6 cellular contexts compared by ENCODE assay signal in the genomic region with DNA sequence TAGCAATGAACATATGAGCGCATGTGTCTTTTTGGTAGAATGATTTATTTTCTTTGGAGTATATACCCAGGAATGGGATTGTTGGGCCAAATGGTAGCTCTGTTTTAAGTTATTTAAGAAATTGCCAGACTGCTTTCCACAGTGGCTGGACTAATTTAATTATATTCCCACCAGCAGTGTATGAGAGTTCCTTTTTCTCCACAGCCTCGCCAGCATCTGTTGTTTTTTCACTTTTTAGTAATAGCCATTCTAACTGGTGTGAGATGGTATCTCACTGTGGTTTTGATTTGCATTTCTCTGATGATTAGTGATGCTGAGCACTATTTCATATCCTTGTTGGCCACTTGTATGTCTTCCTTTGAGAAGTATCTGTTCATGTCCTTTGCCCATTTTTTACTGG.
A peak's percentile ranks its signal among the peaks of the same experiment; 100 is the strongest.
DNase-seq lines count a peak whose midpoint lies in the region; ATAC-seq, FAIRE-seq and TF ChIP-seq lines count a peak whose summit lies in the region.
"Not testable (repeated sequence)": the region's sequence is repeated elsewhere in the genome, so short reads cannot be mapped to it uniquely, and the experiment has no call there.

No MANE protein-coding gene starts in this region.

- not testable (repeated sequence) for H3K4me3 ChIP-seq in RWPE2 (ENCODE audit: severe bottlenecking); astrocyte (ENCODE audit: insufficient read depth, low read depth, low read length); fibroblast of the aortic adventitia (ENCODE audit: low read depth, low read length)

- H3K4me2 ChIP-seq in astrocyte (ENCODE audit: low read length): not testable (repeated sequence)

- not testable (repeated sequence) for TF ChIP-seq CTCF in RWPE2 (IDR thresholded peaks at IDR 0.05; ENCODE audit: poor library complexity, severe bottlenecking); astrocyte (IDR thresholded peaks at IDR 0.05; ENCODE audit: insufficient read depth, low read depth, low read length); fibroblast of the aortic adventitia (IDR thresholded peaks at IDR 0.05; ENCODE audit: insufficient read depth, low read length)

- peaks cover 37% of the 10 kb centered on the region for H3K4me1 Mint-ChIP-seq in astrocyte (ENCODE audit: low read depth, unreplicated experiment)

- H3K36me3 Mint-ChIP-seq in astrocyte (ENCODE audit: low read depth, unreplicated experiment): not testable (repeated sequence)

- not testable (repeated sequence) for H3K27ac Mint-ChIP-seq in astrocyte (ENCODE audit: unreplicated experiment)

- peaks cover 61% of the 10 kb centered on the region for H3K4me1 ChIP-seq in RWPE2 (ENCODE audit: insufficient read depth, poor library complexity, severe bottlenecking)
- peaks cover 42% of the 10 kb centered on the region for H3K4me1 ChIP-seq in astrocyte (ENCODE audit: insufficient read depth, low read length)

- H3K9me3 Mint-ChIP-seq in astrocyte (ENCODE audit: unreplicated experiment): not testable (repeated sequence)

- not testable (repeated sequence) for H3K9ac ChIP-seq in astrocyte (ENCODE audit: low read length)

- not testable (repeated sequence) for H3K79me2 ChIP-seq in astrocyte (ENCODE audit: insufficient read depth, low read length)

- H3K27me3 Mint-ChIP-seq in astrocyte (ENCODE audit: low read depth, unreplicated experiment): not testable (repeated sequence)

- not testable (repeated sequence) for H3K9me3 ChIP-seq in RWPE2 (ENCODE audit: severe bottlenecking); astrocyte (ENCODE audit: insufficient read depth, low read depth, low read length)

- H3K36me3 ChIP-seq in RWPE2 (ENCODE audit: low read depth); astrocyte (ENCODE audit: insufficient read depth, low read length): not testable (repeated sequence)

- H3K4me3 Mint-ChIP-seq in astrocyte (ENCODE audit: unreplicated experiment): not testable (repeated sequence)

- peak; percentile 13 for FAIRE-seq in HTR-8/SVneo (lab: Jason Lieb, UNC)
- FAIRE-seq in astrocyte (lab: Jason Lieb, UNC): not testable (repeated sequence)
- FAIRE-seq in urothelium cell line (lab: Jason Lieb, UNC): peak; percentile 37

- not testable (repeated sequence) for H4K20me1 ChIP-seq in astrocyte (ENCODE audit: insufficient read depth, low read length)

- DNase-seq in EH (ENCODE audit: low read depth) (peak; percentile 58), astrocyte (ENCODE audit: low read depth) (peak; percentile 68), fibroblast of the aortic adventitia (ENCODE audit: low read depth) (peak; percentile 32)
- DNase-seq in HTR-8/SVneo (ENCODE audit: insufficient read length, low spot score); RWPE2 (ENCODE audit: low spot score); urothelium cell line (ENCODE audit: low spot score): not testable (repeated sequence)

- not testable (repeated sequence) for H3K27me3 ChIP-seq in RWPE2 (ENCODE audit: insufficient read depth, poor library complexity, severe bottlenecking); astrocyte (ENCODE audit: insufficient read depth, low read length)

- not testable (repeated sequence) for H2AFZ ChIP-seq in astrocyte (ENCODE audit: low read depth, low read length)

- peak overlapping the region; percentile 99 for H3K27ac ChIP-seq in RWPE2 (ENCODE audit: poor library complexity, severe bottlenecking)
- not testable (repeated sequence) for H3K27ac ChIP-seq in astrocyte (ENCODE audit: low read depth, low read length)

- not testable (repeated sequence) for ATAC-seq in RWPE2 (ENCODE audit: low read depth)
